Comparison of ENCODE assay signal across 8 cellular contexts in the genomic region with DNA sequence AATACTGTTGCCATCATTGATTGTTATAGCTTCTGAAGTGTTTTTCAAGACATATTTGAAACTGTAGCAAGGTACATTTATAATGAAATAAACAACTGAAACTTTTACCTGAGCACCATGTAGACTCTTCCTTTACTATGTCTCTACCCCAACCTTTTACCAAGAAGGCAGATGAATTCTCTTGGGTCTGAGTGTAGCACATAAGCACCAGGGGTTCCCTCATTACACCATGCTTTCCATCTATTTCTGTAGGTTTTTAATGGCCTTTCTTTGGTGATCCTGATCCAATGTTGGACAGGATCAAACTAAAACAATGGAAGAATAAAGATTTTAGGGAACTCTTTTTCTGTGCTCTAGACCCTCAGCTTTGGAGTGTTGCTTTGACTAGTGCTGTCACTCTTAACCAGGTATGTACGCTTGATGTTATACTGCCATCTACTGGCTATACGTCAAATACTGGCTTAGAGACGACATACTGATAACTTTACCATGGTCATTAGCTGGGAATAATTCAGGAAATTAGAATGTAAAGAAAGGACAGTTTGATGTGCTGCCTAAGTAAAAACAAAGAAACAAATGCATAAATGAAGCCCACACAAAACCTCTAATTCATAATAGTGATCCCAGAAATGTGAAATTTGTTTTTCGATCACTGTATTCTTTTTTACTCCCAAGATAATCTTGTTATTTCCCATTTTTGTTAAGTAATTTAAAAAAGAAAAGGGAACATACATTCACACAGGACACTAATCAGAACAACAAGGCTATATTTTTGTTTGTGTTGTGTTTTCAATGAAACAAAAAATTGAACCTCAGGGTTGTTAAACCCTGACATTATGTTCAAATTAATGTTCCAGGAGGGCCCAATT. TPM values are rescaled to one million over a fixed set of nuclear protein-coding genes. Genes with fewer than 3 reads are reported as not detected.
DNase-seq lines count a peak whose midpoint lies in the region; ATAC-seq and TF ChIP-seq lines count a peak whose summit lies in the region.
"Had no signal": no experiment of that assay in that cellular context is flagged by ENCODE, and none has a peak within 500 bp of the region (broad histone marks: within the 10 kb centered on the region; RNA-seq: fewer than 3 reads in every experiment).

No MANE protein-coding gene starts in this region.

- H3K36me3 ChIP-seq in suprapubic skin: no peaks in the 10 kb centered on the region

- H3K4me1 Mint-ChIP-seq in central memory CD8-positive, alpha-beta T cell: no peaks in the 10 kb centered on the region

- TF ChIP-seq EP300 in suprapubic skin (IDR thresholded peaks at IDR 0.05): no peak

- peaks cover 10% of the 10 kb centered on the region for H3K27me3 Mint-ChIP-seq in central memory CD8-positive, alpha-beta T cell

- peak; percentile 97 for ATAC-seq in GM21447 (IDR thresholded peaks at IDR 0.05; ENCODE audit: unreplicated experiment)
- peak; percentile 87 for ATAC-seq in central memory CD8-positive, alpha-beta T cell (replicated peaks; ENCODE audit: extremely low read depth, poor library complexity, severe bottlenecking)

- no peaks in the 10 kb centered on the region for H3K36me3 Mint-ChIP-seq in central memory CD8-positive, alpha-beta T cell (ENCODE audit: insufficient read depth)

- H3K27ac ChIP-seq in suprapubic skin: no peak overlapping the region

- H3K9me3 ChIP-seq in suprapubic skin: no peaks in the 10 kb centered on the region

- 24% methylated on average over 4 of the region's 4 CpGs for WGBS in suprapubic skin

- H3K27ac Mint-ChIP-seq in central memory CD8-positive, alpha-beta T cell (ENCODE audit: low read depth): no peak overlapping the region

- peak; percentile 49 to 55 for TF ChIP-seq CTCF in suprapubic skin (IDR thresholded peaks at IDR 0.05)

- H3K27me3 ChIP-seq in suprapubic skin: no peaks in the 10 kb centered on the region

- no peaks in the 10 kb centered on the region for H3K9me3 Mint-ChIP-seq in central memory CD8-positive, alpha-beta T cell

- no peak overlapping the region for H3K4me3 Mint-ChIP-seq in central memory CD8-positive, alpha-beta T cell

- TF ChIP-seq POLR2A in suprapubic skin (IDR thresholded peaks at IDR 0.05): no peak

- DNase-seq in GM04503 (ENCODE audit: low read depth) (peak; percentile 26), HPDE6-E6E7 (ENCODE audit: extremely low spot score) (peak; percentile 28), NCI-H82 (lab: John Stamatoyannopoulos, UW) (peak; percentile 79), kidney glomerular epithelial cell (lab: John Stamatoyannopoulos, UW) (peak; percentile 71), suprapubic skin (ENCODE audit: low spot score in 2 of 2) (no peak)
- DNase-seq in central memory CD8-positive, alpha-beta T cell (ENCODE audit: low spot score in 2 of 2): no peak

- H3K4me1 ChIP-seq in suprapubic skin: no peaks in the 10 kb centered on the region

- H3K4me3 ChIP-seq in suprapubic skin: no peak overlapping the region

RNA-seq across cellular contexts. Expression of a gene that starts 30.7 kb away (rescaled TPM):
- total RNA-seq in suprapubic skin: not detected
- total RNA-seq: urinary bladder had no signal

RNA-seq across cellular contexts. Expression of a gene that starts 33.2 kb away (rescaled TPM):
- not detected for total RNA-seq in suprapubic skin
- total RNA-seq: urinary bladder had no signal

RNA-seq across cellular contexts. Expression of a gene that starts 55.5 kb away (rescaled TPM):
- total RNA-seq in suprapubic skin: not detected
- total RNA-seq: urinary bladder had no signal

Comparison
In these comparisons a context has a peak if more than half of its experiments do, and no peak if none do; other contexts are left out.
1. DNase-seq: peak in GM04503 (single experiment), HPDE6-E6E7 (single experiment), NCI-H82 (single experiment) and kidney glomerular epithelial cell (single experiment); none in central memory CD8-positive, alpha-beta T cell (0 of 2) and suprapubic skin (0 of 2).